Comparison of ENCODE assay signal across 12 cellular contexts in genomic region chr19:29679598-29680210, GRCh38. TPM values are rescaled to one million over a fixed set of nuclear protein-coding genes. Genes with fewer than 3 reads are reported as not detected.
DNase-seq lines count a peak whose midpoint lies in the region; ATAC-seq and TF ChIP-seq lines count a peak whose summit lies in the region.
"Had no signal": no experiment of that assay in that cellular context is flagged by ENCODE, and none has a peak within 500 bp of the region (broad histone marks: within the 10 kb centered on the region; RNA-seq: fewer than 3 reads in every experiment).

No MANE protein-coding gene starts in this region.

- H2AFZ ChIP-seq in Loucy (ENCODE audit: low read length) = no peak overlapping the region

- no peaks in the 10 kb centered on the region for H3K27me3 Mint-ChIP-seq in CD4-positive, alpha-beta T cell

- no peaks in the 10 kb centered on the region for H3K9me3 Mint-ChIP-seq in CD4-positive, alpha-beta T cell

- H3K27ac Mint-ChIP-seq in CD4-positive, alpha-beta T cell = peak overlapping the region; percentile 93

- peaks cover 29% of the 10 kb centered on the region for H3K36me3 Mint-ChIP-seq in CD4-positive, alpha-beta T cell (ENCODE audit: low read depth)

- peak overlapping the region; percentile 29 for H3K27ac ChIP-seq in CD4-positive, alpha-beta T cell (ENCODE audit: low read depth, low read length)
- peak overlapping the region; percentile 66 for H3K27ac ChIP-seq in effector memory CD4-positive, alpha-beta T cell (ENCODE audit: insufficient read depth, low read length, poor library complexity, severe bottlenecking)
- H3K27ac ChIP-seq in skin epidermis = peak overlapping the region in 15 of 21 experiments; percentile 23 to 95 (median 67)
- H3K27ac ChIP-seq: SK-N-MC had no signal

- no peaks in the 10 kb centered on the region for H3K9me2 ChIP-seq in Loucy (replicated peaks; ENCODE audit: low read depth, low read length)

- H4K20me1 ChIP-seq in Loucy (ENCODE audit: insufficient read depth, low read length, poor library complexity, severe bottlenecking) = no peaks in the 10 kb centered on the region

- no peak for TF ChIP-seq CTCF in CD4-positive, alpha-beta T cell (IDR thresholded peaks at IDR 0.05)
- no peak for TF ChIP-seq CTCF in Loucy (conservative IDR thresholded peaks at IDR 0.05; ENCODE audit: low read length)
- TF ChIP-seq CTCF in GM10266 (IDR thresholded peaks at IDR 0.05; ENCODE audit: control insufficient read depth, insufficient read depth, low read depth, missing control alignments) = no peak

- peak overlapping the region; percentile 75 for H3K4me3 Mint-ChIP-seq in CD4-positive, alpha-beta T cell

- POLR2A ChIA-PET in CD4-positive, alpha-beta T cell (lab: Charles Lee) = interaction anchor here (0.7 to 4.9 kb wide), 7 partner anchors 8 to 165 kb away, joined by 4 to 28 read pairs (median 9); partner anchors contain the start of genes C19orf12, PLEKHF1 and POP4

- peaks cover 35% of the 10 kb centered on the region for H3K4me1 ChIP-seq in Loucy (ENCODE audit: insufficient read depth, low read length, poor library complexity, severe bottlenecking)
- H3K4me1 ChIP-seq in effector memory CD4-positive, alpha-beta T cell (ENCODE audit: control insufficient read depth, insufficient read depth, low read length, poor library complexity, severe bottlenecking) = peaks cover 73% of the 10 kb centered on the region

- H3F3A ChIP-seq in Loucy (ENCODE audit: low read depth) = no peaks in the 10 kb centered on the region

- DNase-seq in CD4-positive, alpha-beta T cell = no peak
- no peak for DNase-seq in effector memory CD4-positive, alpha-beta T cell
- no peak for DNase-seq in GM19238 (ENCODE audit: insufficient read length, low spot score)
- no peak for DNase-seq in GM10266 (ENCODE audit: extremely low spot score)
- DNase-seq: Caco-2, HCEC 1CT, NCI-H1436 treated with DMSO at 0.1 percent for 48 hours had no signal

- H3K9ac ChIP-seq in Loucy (ENCODE audit: low read depth, low read length, poor library complexity, severe bottlenecking) = peak overlapping the region; percentile 69

- no peak for ATAC-seq in CD4-positive, alpha-beta T cell (ENCODE audit: poor library complexity)
- ATAC-seq in GM18858 (IDR thresholded peaks at IDR 0.05; ENCODE audit: unreplicated experiment) (no peak), HG02623 (IDR thresholded peaks at IDR 0.05; ENCODE audit: unreplicated experiment) (no peak)

- no peaks in the 10 kb centered on the region for H3K9me3 ChIP-seq in CD4-positive, alpha-beta T cell (ENCODE audit: control insufficient read depth, low read length)
- H3K9me3 ChIP-seq in Loucy (ENCODE audit: insufficient read depth, low read depth, low read length) = no peaks in the 10 kb centered on the region
- H3K9me3 ChIP-seq in effector memory CD4-positive, alpha-beta T cell (ENCODE audit: control insufficient read depth, low read length) = no peaks in the 10 kb centered on the region
- H3K9me3 ChIP-seq: Caco-2 had no signal

- no peaks in the 10 kb centered on the region for H3K27me3 ChIP-seq in CD4-positive, alpha-beta T cell (ENCODE audit: control insufficient read depth, insufficient read depth, low read length)
- H3K27me3 ChIP-seq in Loucy (ENCODE audit: insufficient read depth, low read length, poor library complexity, severe bottlenecking) = no peaks in the 10 kb centered on the region
- H3K27me3 ChIP-seq in effector memory CD4-positive, alpha-beta T cell (replicated peaks; ENCODE audit: control insufficient read depth, insufficient read depth, low read length, poor library complexity, severe bottlenecking) = no peaks in the 10 kb centered on the region

- CTCF ChIA-PET in CD4-positive, alpha-beta T cell (lab: Charles Lee) = interaction anchor here (0.8 to 3.1 kb wide), 3 partner anchors 8 to 37 kb away, joined by 3 to 11 read pairs (median 4); no protein-coding TSS in a partner anchor

- H3K4me2 ChIP-seq in Loucy (ENCODE audit: low read depth, low read length, poor library complexity, severe bottlenecking) = peak overlapping the region; percentile 69

- H3K36me3 ChIP-seq in Loucy (ENCODE audit: insufficient read depth, low read length) = peaks cover 16% of the 10 kb centered on the region; the same call in 1 of the 2 replicates
- peaks cover 18% of the 10 kb centered on the region for H3K36me3 ChIP-seq in effector memory CD4-positive, alpha-beta T cell (ENCODE audit: control insufficient read depth, insufficient read depth, low read length)

- peaks cover 5% of the 10 kb centered on the region; the same call in 1 of the 2 replicates for H3K79me2 ChIP-seq in Loucy (ENCODE audit: insufficient read depth, low read length)

- peak overlapping the region; percentile 53 for H3K4me3 ChIP-seq in Loucy (ENCODE audit: low read length, poor library complexity, severe bottlenecking)
- H3K4me3 ChIP-seq in effector memory CD4-positive, alpha-beta T cell (ENCODE audit: insufficient read depth, low read depth, low read length, poor library complexity, severe bottlenecking) = peak overlapping the region; percentile 4
- no peak overlapping the region for H3K4me3 ChIP-seq in skin epidermis
- H3K4me3 ChIP-seq: SK-N-MC had no signal

- peaks cover 80% of the 10 kb centered on the region for H3K4me1 Mint-ChIP-seq in CD4-positive, alpha-beta T cell (ENCODE audit: low read depth)

- intact Hi-C loops in CD4-positive, alpha-beta T cell (cut with DNase I, micrococcal nuclease) = loop anchor here in 1 of 2 experiments (1.0 kb wide), 1 partner anchor 11 kb away; no protein-coding TSS in a partner anchor

RNA-seq across cellular contexts. Expression of gene PLEKHF1, which starts 14.4 kb away (rescaled TPM):
- 10 to 100 TPM; 37.5 to 41.0 TPM for total RNA-seq in CD4-positive, alpha-beta T cell

RNA-seq across cellular contexts. Expression of gene C19orf12, which starts 35.4 kb away (rescaled TPM):
- 1 to 10 TPM; 7.7 TPM for total RNA-seq in CD4-positive, alpha-beta T cell

Comparison
In these comparisons a context has a peak if more than half of its experiments do, and no peak if none do; other contexts are left out.
1. H3K4me3 ChIP-seq: peak in Loucy (single experiment) and effector memory CD4-positive, alpha-beta T cell (single experiment); none in skin epidermis (0 of 7).
2. Peak in every context shown above with its lines, with median percentiles within 50 percentile points of each other: H3K27ac ChIP-seq.